24 cellular contexts compared by ENCODE assay signal in the genomic region with DNA sequence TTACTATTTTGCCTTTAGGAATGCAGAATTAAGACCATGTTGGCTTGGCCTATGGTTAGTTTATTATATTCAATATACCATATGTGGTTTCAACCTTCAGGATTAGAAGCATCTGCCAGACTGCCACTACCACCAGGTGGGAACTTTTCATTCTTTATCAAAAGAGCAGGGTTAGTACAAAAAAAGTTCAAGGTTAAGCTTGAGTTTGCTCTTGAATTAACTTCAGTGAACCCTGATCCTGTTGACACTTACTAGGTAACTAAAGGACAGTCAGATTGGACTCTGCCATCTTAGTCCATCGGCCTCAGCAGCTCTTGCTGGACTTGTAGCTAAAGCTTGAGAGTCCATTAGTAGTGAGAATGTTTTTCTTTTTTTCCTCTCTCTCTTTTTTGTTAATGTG. TPM values are rescaled to one million over a fixed set of nuclear protein-coding genes. Genes with fewer than 3 reads are reported as not detected.
DNase-seq lines count a peak whose midpoint lies in the region; ATAC-seq, FAIRE-seq and TF ChIP-seq lines count a peak whose summit lies in the region.
"Had no signal": no experiment of that assay in that cellular context is flagged by ENCODE, and none has a peak within 500 bp of the region (broad histone marks: within the 10 kb centered on the region; RNA-seq: fewer than 3 reads in every experiment).

No MANE protein-coding gene starts in this region.

- CTCF ChIA-PET in WTC11 (lab: Charles Lee) = interaction anchor here (0.6 to 1.8 kb wide), 4 partner anchors 23 to 127 kb away, joined by 3 to 6 read pairs (median 4); a partner anchor contains a TSS

- intact Hi-C loops in heart right ventricle (cut with DNase I) (no loop called here), heart left ventricle (cut with DNase I) (loop anchor here in 1 of 10 donors (2.0 kb wide), 1 partner anchor 19 kb away; no protein-coding TSS in a partner anchor)

- H3K9me3 Mint-ChIP-seq in WTC11 (no peaks in the 10 kb centered on the region), progenitor cell of endocrine pancreas (ENCODE audit: low read depth) (no peaks in the 10 kb centered on the region)
- H3K9me3 Mint-ChIP-seq: CD4-positive, alpha-beta T cell had no signal

- no peak overlapping the region for H3K9ac ChIP-seq in liver (ENCODE audit: low read depth in 1 of 2, low read length in 2 of 2)

- H3K4me3 Mint-ChIP-seq in WTC11 = no peak overlapping the region
- no peak overlapping the region for H3K4me3 Mint-ChIP-seq in progenitor cell of endocrine pancreas (ENCODE audit: low read depth)
- H3K4me3 Mint-ChIP-seq: CD4-positive, alpha-beta T cell had no signal

- WGBS in heart right ventricle, 2 donors = 85 to 94% methylated on average over 1 of the region's 1 CpG
- 71 to 94% (median 85%) methylated on average over 1 of the region's 1 CpG for WGBS in heart left ventricle, 4 donors
- WGBS in liver = 36% methylated on average over 1 of the region's 1 CpG

- TF ChIP-seq CTCF in heart right ventricle (IDR thresholded peaks at IDR 0.05) (no peak), heart left ventricle (IDR thresholded peaks at IDR 0.05) (no peak), WTC11 (IDR thresholded peaks at IDR 0.05) (no peak), liver (IDR thresholded peaks at IDR 0.05; ENCODE audit: low read depth, low read length, missing input control) (no peak), progenitor cell of endocrine pancreas (IDR thresholded peaks at IDR 0.05; ENCODE audit: unreplicated experiment) (no peak), D721Med (IDR thresholded peaks at IDR 0.05; ENCODE audit: insufficient read depth, missing control alignments) (no peak)

- H3K4me3 ChIP-seq in heart right ventricle (no peak overlapping the region), heart left ventricle (no peak overlapping the region), liver (ENCODE audit: low read depth in 1 of 3, low read length in 3 of 3) (no peak overlapping the region)
- H3K4me3 ChIP-seq: A549, Peyer's patch had no signal

- H3K27me3 ChIP-seq in heart right ventricle = no peaks in the 10 kb centered on the region
- H3K27me3 ChIP-seq in heart left ventricle = no peaks in the 10 kb centered on the region
- H3K27me3 ChIP-seq in liver (ENCODE audit: control insufficient read depth in 4 of 4, insufficient read depth in 4 of 4, low read length in 3 of 4) = no peaks in the 10 kb centered on the region
- H3K27me3 ChIP-seq: Peyer's patch had no signal

- H3K36me3 ChIP-seq in heart right ventricle (peaks cover 0 to 10% (median 0%) of the 10 kb centered on the region in 9 donors), heart left ventricle (no peaks in the 10 kb centered on the region), liver (ENCODE audit: control insufficient read depth in 4 of 4, insufficient read depth in 3 of 4, low read depth in 1 of 4, low read length in 3 of 4) (no peaks in the 10 kb centered on the region)
- H3K36me3 ChIP-seq: Peyer's patch had no signal

- no peak overlapping the region for H3K27ac Mint-ChIP-seq in WTC11
- H3K27ac Mint-ChIP-seq in progenitor cell of endocrine pancreas = no peak overlapping the region
- H3K27ac Mint-ChIP-seq: CD4-positive, alpha-beta T cell had no signal

- H3K4me1 ChIP-seq in heart right ventricle = peaks cover 11 to 100% (median 79%) of the 10 kb centered on the region in 9 donors
- H3K4me1 ChIP-seq in heart left ventricle = peaks cover 11 to 91% (median 66%) of the 10 kb centered on the region in 12 donors
- peaks cover 9 to 60% (median 33%) of the 10 kb centered on the region in 4 donors for H3K4me1 ChIP-seq in liver (ENCODE audit: control insufficient read depth in 4 of 4, insufficient read depth in 4 of 4, low read length in 3 of 4)

- H3K9me3 ChIP-seq in heart right ventricle (no peaks in the 10 kb centered on the region), heart left ventricle (no peaks in the 10 kb centered on the region), liver (ENCODE audit: control insufficient read depth in 4 of 4, low read length in 3 of 4) (no peaks in the 10 kb centered on the region)
- H3K9me3 ChIP-seq: A549, Peyer's patch had no signal

- POLR2A ChIA-PET in WTC11 (lab: Charles Lee) = interaction anchor here (0.7 kb wide), 1 partner anchor 513 kb away, joined by 3 read pairs; no protein-coding TSS in a partner anchor

- no peak for DNase-seq in heart right ventricle
- DNase-seq in heart left ventricle = no peak
- DNase-seq in WTC11 (ENCODE audit: low spot score) = no peak
- DNase-seq in progenitor cell of endocrine pancreas (ENCODE audit: low spot score, unreplicated experiment) = no peak
- no peak for DNase-seq in D721Med (ENCODE audit: insufficient read length, low spot score)
- DNase-seq: AML-193; Calu3; CD4-positive, alpha-beta T cell; DND-41; GDM1; KG1; MM.1S; NCI-H1105 treated with DMSO at 0.1 percent for 48 hours; NCI-H1930; NCI-H2171; NCI-H446 treated with DMSO at 0.1 percent for 48 hours; Peyer's patch; SHP77 had no signal

- H3K36me3 Mint-ChIP-seq in WTC11 = 0 out of 2 replicates have a peak, but pooled peaks cover 4% of the 10 kb centered on the region
- peaks cover 1% of the 10 kb centered on the region for H3K36me3 Mint-ChIP-seq in progenitor cell of endocrine pancreas (ENCODE audit: insufficient read depth)

- peak; percentile 32 to 61 for TF ChIP-seq RAD21 in liver (IDR thresholded peaks at IDR 0.05)

- ATAC-seq in heart right ventricle = no peak
- ATAC-seq in heart left ventricle = no peak
- no peak for ATAC-seq in WTC11
- no peak for ATAC-seq in HG03025 (IDR thresholded peaks at IDR 0.05; ENCODE audit: low FRiP score, unreplicated experiment)
- ATAC-seq: A549 had no signal

- peaks cover 23% of the 10 kb centered on the region for H3K4me1 Mint-ChIP-seq in WTC11
- peaks cover 12% of the 10 kb centered on the region for H3K4me1 Mint-ChIP-seq in progenitor cell of endocrine pancreas (ENCODE audit: low read depth)

- H3K27me3 Mint-ChIP-seq in WTC11 (ENCODE audit: low read depth) = no peaks in the 10 kb centered on the region
- H3K27me3 Mint-ChIP-seq in progenitor cell of endocrine pancreas = no peaks in the 10 kb centered on the region
- H3K27me3 Mint-ChIP-seq: CD4-positive, alpha-beta T cell had no signal

- H3K27ac ChIP-seq in heart right ventricle (peak overlapping the region in 6 of 10 donors; percentile 3 to 88 (median 26)), heart left ventricle (peak overlapping the region in 6 of 12 donors; percentile 11 to 85 (median 19)), liver (ENCODE audit: low read depth in 1 of 2, low read length in 2 of 2) (peak overlapping the region; percentile 39 to 65)
- H3K27ac ChIP-seq: A549, HL-60, Peyer's patch had no signal

- TF ChIP-seq POLR2A in heart left ventricle (IDR thresholded peaks at IDR 0.05) = no peak

- FAIRE-seq in D721Med (lab: Jason Lieb, UNC) = no peak
- FAIRE-seq: A549, GM12892, H1 had no signal

TF ChIP-seq in WTC11, 78 proteins besides CTCF, POLR2A, EP300 and RAD21:
- TF ChIP-seq GABPB1 (CRISPR knock-in tag; IDR thresholded peaks at IDR 0.05) (peak; percentile 35; the same call in 1 of the 2 replicates), PRRX2 (CRISPR knock-in tag; IDR thresholded peaks at IDR 0.05) (no peak)

TF ChIP-seq in liver, 16 proteins besides CTCF, POLR2A, EP300 and RAD21 (continues in another document):
- TF ChIP-seq, protein P1, sequence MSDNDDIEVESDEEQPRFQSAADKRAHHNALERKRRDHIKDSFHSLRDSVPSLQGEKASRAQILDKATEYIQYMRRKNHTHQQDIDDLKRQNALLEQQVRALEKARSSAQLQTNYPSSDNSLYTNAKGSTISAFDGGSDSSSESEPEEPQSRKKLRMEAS (IDR thresholded peaks at IDR 0.05) = peak; percentile 61
- TF ChIP-seq TAF1 (conservative IDR thresholded peaks at IDR 0.05) (no peak), FOXA2 (IDR thresholded peaks at IDR 0.05) (peak; percentile 86), YY1 (IDR thresholded peaks at IDR 0.05) (peak; percentile 80), NR2F2 (IDR thresholded peaks at IDR 0.05) (peak; percentile 97), RXRA (IDR thresholded peaks at IDR 0.05) (peak; percentile 99), SP1 (IDR thresholded peaks at IDR 0.05) (peak; percentile 83), HNF4G (IDR thresholded peaks at IDR 0.05) (peak; percentile 99), EGR1 (IDR thresholded peaks at IDR 0.05; ENCODE audit: low read depth in 2 of 2) (no peak), HNF4A (conservative IDR thresholded peaks at IDR 0.05) (peak; percentile 100), GABPA (IDR thresholded peaks at IDR 0.05 in 1 of 2, conservative IDR thresholded peaks at IDR 0.05 in 1 of 2) (no peak), FOXA1 (IDR thresholded peaks at IDR 0.05) (peak; percentile 85)
- TF ChIP-seq, protein P2, sequence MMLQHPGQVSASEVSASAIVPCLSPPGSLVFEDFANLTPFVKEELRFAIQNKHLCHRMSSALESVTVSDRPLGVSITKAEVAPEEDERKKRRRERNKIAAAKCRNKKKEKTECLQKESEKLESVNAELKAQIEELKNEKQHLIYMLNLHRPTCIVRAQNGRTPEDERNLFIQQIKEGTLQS (IDR thresholded peaks at IDR 0.05) = no peak
- TF ChIP-seq, protein P3, sequence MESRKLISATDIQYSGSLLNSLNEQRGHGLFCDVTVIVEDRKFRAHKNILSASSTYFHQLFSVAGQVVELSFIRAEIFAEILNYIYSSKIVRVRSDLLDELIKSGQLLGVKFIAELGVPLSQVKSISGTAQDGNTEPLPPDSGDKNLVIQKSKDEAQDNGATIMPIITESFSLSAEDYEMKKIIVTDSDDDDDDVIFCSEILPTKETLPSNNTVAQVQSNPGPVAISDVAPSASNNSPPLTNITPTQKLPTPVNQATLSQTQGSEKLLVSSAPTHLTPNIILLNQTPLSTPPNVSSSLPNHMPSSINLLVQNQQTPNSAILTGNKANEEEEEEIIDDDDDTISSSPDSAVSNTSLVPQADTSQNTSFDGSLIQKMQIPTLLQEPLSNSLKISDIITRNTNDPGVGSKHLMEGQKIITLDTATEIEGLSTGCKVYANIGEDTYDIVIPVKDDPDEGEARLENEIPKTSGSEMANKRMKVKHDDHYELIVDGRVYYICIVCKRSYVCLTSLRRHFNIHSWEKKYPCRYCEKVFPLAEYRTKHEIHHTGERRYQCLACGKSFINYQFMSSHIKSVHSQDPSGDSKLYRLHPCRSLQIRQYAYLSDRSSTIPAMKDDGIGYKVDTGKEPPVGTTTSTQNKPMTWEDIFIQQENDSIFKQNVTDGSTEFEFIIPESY (IDR thresholded peaks at IDR 0.05) = peak; percentile 53

RNA-seq across cellular contexts. Expression of a gene that starts 22.1 kb away (rescaled TPM):
- total RNA-seq in heart right ventricle (100 to 1,000 TPM; 256 to 511 (median 353) TPM), heart left ventricle (100 to 1,000 TPM; 280 to 917 (median 387) TPM), WTC11 (2021) (248 to 262 TPM (median 260 TPM) in 3 replicates), liver (10 to 100 TPM; 36.1 to 40.7 TPM), progenitor cell of endocrine pancreas (90.4 TPM in 2 replicates)
- polyA plus RNA-seq in heart right ventricle (100 to 1,000 TPM in 1 of 2 donors, 10 to 100 TPM in 1; 90.8 to 308 TPM), heart left ventricle (100 to 1,000 TPM; 111 to 726 TPM), liver (10 to 100 TPM; 15.0 to 20.6 TPM)
